In the genomic region with DNA sequence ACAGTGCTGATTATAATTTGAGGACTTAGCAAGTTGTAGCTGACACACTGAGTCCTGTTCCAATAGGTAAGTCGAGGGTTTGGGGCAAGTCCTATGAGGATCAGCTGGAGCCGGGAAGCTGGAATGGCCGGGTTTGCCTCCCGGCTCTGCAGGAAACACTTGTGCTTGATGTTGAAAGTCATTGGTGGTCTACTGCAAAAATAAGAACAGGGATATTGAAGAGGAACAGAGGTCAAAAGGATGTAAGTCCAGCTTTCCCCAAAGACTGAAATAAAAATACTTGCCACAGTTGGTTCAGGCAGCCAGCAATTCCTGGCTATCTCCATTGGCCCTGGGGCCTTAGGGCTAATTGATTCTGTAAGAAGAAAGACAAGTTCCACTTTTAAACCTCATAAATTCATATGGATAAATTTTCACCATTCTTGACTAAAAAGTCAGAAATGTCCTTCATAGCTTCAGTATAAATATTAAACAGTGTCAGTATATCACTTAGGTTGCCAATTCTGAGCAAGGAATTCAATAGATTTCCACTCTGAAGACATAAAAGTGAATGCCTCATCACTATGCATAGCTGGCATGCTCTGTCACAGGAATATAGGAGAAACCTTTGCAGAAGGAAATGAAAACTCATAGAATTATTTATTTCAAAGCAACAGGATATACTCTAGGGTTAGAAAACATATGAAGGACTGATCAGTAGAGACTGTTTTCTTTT, we compare ENCODE assay signal across 15 cellular contexts.
"Had no signal": no experiment of that assay in that cellular context is flagged by ENCODE, and none has a peak within 500 bp of the region (broad histone marks: within the 10 kb centered on the region; RNA-seq: fewer than 3 reads in every experiment).

No MANE protein-coding gene starts in this region.

- H3K27me3 ChIP-seq: dorsolateral prefrontal cortex, esophagus muscularis mucosa, right atrium auricular region, stomach had no signal

- H3K4me1 ChIP-seq: esophagus muscularis mucosa, left ventricle myocardium inferior, parathyroid adenoma, right atrium auricular region, stomach had no signal

- H3K36me3 ChIP-seq: esophagus muscularis mucosa, left ventricle myocardium inferior, right atrium auricular region, stomach, thoracic aorta had no signal

- ATAC-seq: activated T-helper 17 cell treated with anti-CD3 and anti-CD28 coated beads, Interleukin-2, amount 50 U/mL, for 72 hours had no signal

- H3K4me3 ChIP-seq: dorsolateral prefrontal cortex, esophagus muscularis mucosa, left ventricle myocardium inferior, right atrium auricular region, stomach, thoracic aorta had no signal

- H2AFZ ChIP-seq: parathyroid adenoma had no signal

- H3K9me3 ChIP-seq: esophagus muscularis mucosa, right atrium auricular region, stomach, thoracic aorta had no signal

- H3K79me2 ChIP-seq: parathyroid adenoma had no signal

- H3K27ac ChIP-seq: esophagus muscularis mucosa, left ventricle myocardium inferior, parathyroid adenoma, right atrium auricular region, stomach, thoracic aorta had no signal

- DNase-seq: activated B cell treated with CpG ODN at 0.5 μM for 24 hours; activated naive CD4-positive, alpha-beta T cell treated with anti-CD3 and anti-CD28 coated beads, Interleukin-2, amount 10 ng/mL, durations not matched to agents 7 days and 5 days; activated T-cell treated with anti-CD3 and anti-CD28 coated beads for 4 hours; dorsolateral prefrontal cortex; glutamatergic neuron; immature natural killer cell; left ventricle myocardium inferior; mesendoderm; nephron progenitor cell; stomach had no signal
